In genomic region chr22:32059426-32059825, GRCh38 we compare ENCODE assay signal across 27 cellular contexts. TPM values are rescaled to one million over a fixed set of nuclear protein-coding genes. Genes with fewer than 3 reads are reported as not detected.
"Had no signal": no experiment of that assay in that cellular context is flagged by ENCODE, and none has a peak within 500 bp of the region (broad histone marks: within the 10 kb centered on the region; RNA-seq: fewer than 3 reads in every experiment).

No MANE protein-coding gene starts in this region.

- H3K4me1 ChIP-seq: breast epithelium, SJCRH30 had no signal

- H3K36me3 ChIP-seq: breast epithelium, SJCRH30 had no signal

- DNase-seq: activated CD4-positive, alpha-beta T cell treated with anti-CD3 and anti-CD28 coated beads for 48 hours; activated CD4-positive, alpha-beta T cell treated with anti-CD3 and anti-CD28 coated beads, Interleukin-2, amount 50 U/mL, for 4 hours; activated CD4-positive, CD25-positive, alpha-beta regulatory T cell treated with anti-CD3 and anti-CD28 coated beads, Interleukin-2, amount 50 U/mL, for 72 hours; activated CD8-positive, alpha-beta memory T cell treated with anti-CD3 and anti-CD28 coated beads, Interleukin-2, amount 50 U/mL, for 48 hours; activated CD8-positive, alpha-beta T cell treated with anti-CD3 and anti-CD28 coated beads, Interleukin-2, amount 10 ng/mL, durations not matched to agents 7 days and 5 days; activated effector memory CD4-positive, alpha-beta T cell treated with Interleukin-2 at 50 U/mL for 16 hours; activated naive CD4-positive, alpha-beta T cell; activated T-cell treated with anti-CD3 and anti-CD28 coated beads, Interleukin-2, amount 50 U/mL, for 1 hour; aorta; Kasumi-1; KBM-7; NCI-H1105 treated with DMSO at 0.1 percent for 48 hours; NCI-H146; NCI-H2081 treated with DMSO at 0.1 percent for 48 hours; NCI-H2171 treated with DMSO at 0.1 percent for 48 hours; NCI-H345; NCI-H510A; NCI-H526 treated with DMSO at 0.1 percent for 48 hours; NCI-H82; SJCRH30; SK-N-SH; SW 1271 had no signal

- H3K27ac ChIP-seq: breast epithelium, SJCRH30 had no signal

- H3K27me3 ChIP-seq: breast epithelium had no signal

- ATAC-seq: activated CD8-positive, alpha-beta T cell treated with anti-CD3 and anti-CD28 coated beads, Interleukin-2, amount 10 ng/mL, durations not matched to agents 7 days and 5 days; WTC11 had no signal

- H3K9me3 ChIP-seq: SJCRH30, SK-N-SH had no signal

- H3K4me3 ChIP-seq: breast epithelium, SJCRH30 had no signal

RNA-seq across cellular contexts. Expression of gene SLC5A1, which starts 16.4 kb away (rescaled TPM):
- total RNA-seq: activated CD8-positive, alpha-beta T cell treated with anti-CD3 and anti-CD28 coated beads, Interleukin-2, amount 10 ng/mL, durations not matched to agents 7 days and 5 days; aorta; OCI-LY7; RPMI7951; SJCRH30; T-helper 1 cell treated with Interleukin-12 subunit alpha and Interleukin-12 subunit beta and Interleukin-4 antibody, amounts not matched to agents 30 ng/mL and 1 ng/mL, for 36 hours; WTC11 had no signal
- polyA plus RNA-seq: SK-N-SH had no signal
